Comparison of ENCODE assay signal across 9 cellular contexts in the genomic region with DNA sequence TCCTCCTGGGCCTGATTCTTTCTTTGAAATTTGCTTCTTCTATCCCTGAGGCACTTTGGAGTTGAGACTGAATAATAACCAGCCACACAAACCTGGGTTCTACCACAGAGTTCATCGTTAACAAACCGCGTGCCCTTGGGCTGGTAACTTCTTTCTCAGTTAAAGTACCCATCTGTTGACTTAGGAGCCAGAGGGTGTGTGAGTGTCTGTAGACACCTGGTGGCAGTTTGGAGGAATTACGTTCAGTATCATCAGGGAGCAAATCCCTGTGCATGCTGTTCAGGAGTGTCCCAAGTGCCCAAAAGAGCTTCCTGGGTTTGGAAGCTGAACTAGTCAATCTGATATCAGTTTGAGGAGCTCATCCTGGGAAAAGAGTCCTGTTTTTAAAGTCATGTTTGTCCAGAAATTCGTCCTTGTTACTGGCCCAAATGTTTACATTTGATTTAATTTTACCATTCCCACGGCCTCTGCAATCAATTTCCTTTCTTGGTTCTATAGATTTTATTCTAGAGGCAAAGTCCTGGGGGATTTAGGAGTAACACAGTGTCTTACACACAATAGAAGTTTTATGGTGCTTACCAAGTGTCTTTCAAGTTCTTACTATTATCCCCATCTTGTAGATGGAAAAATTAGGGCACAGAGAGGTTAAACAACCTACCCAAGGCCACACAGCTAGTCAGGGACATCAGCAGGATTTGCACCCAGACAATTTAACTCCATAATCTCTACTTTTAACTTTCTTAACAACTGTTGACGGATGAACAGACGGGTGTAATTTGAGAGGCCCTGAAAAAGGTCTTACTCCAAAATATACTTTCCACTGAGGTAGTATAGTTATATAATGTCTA. TPM values are rescaled to one million over a fixed set of nuclear protein-coding genes. Genes with fewer than 3 reads are reported as not detected.
DNase-seq lines count a peak whose midpoint lies in the region; ATAC-seq and TF ChIP-seq lines count a peak whose summit lies in the region.
"Had no signal": no experiment of that assay in that cellular context is flagged by ENCODE, and none has a peak within 500 bp of the region (broad histone marks: within the 10 kb centered on the region; RNA-seq: fewer than 3 reads in every experiment).

No MANE protein-coding gene starts in this region.

- no peaks in the 10 kb centered on the region for H3K36me3 ChIP-seq in KMS-11 (ENCODE audit: insufficient read depth)
- H3K36me3 ChIP-seq: BLaER1 treated with 17β-estradiol and CSF1 and Interleukin-3, amounts not matched to agents 10 nM and 100 nM had no signal

- H3K4me2 ChIP-seq in KMS-11: no peak overlapping the region
- H3K4me2 ChIP-seq: BLaER1 treated with 17β-estradiol and CSF1 and Interleukin-3, amounts not matched to agents 10 nM and 100 nM had no signal

- intact Hi-C loops in left cardiac atrium (cut with DNase I) (loop anchor here (1.0 to 5.0 kb wide), 4 partner anchors 43 to 252 kb away; no protein-coding TSS in a partner anchor), sciatic nerve (cut with DNase I) (loop anchor here (10.0 kb wide), 2 partner anchors 131 to 259 kb away; no protein-coding TSS in a partner anchor)

- H3K9ac ChIP-seq in KMS-11: no peak overlapping the region
- H3K9ac ChIP-seq: BLaER1 treated with 17β-estradiol and CSF1 and Interleukin-3, amounts not matched to agents 10 nM and 100 nM had no signal

- H3K79me2 ChIP-seq in KMS-11 (ENCODE audit: insufficient read depth, low read depth): no peaks in the 10 kb centered on the region

- H3K4me1 ChIP-seq in KMS-11 (ENCODE audit: low read depth, poor library complexity, severe bottlenecking): peaks cover 8% of the 10 kb centered on the region

- no peak overlapping the region for H3K4me3 ChIP-seq in KMS-11 (IDR thresholded peaks at IDR 0.05; ENCODE audit: insufficient read depth, low read depth, low read length)
- H3K4me3 ChIP-seq: BLaER1 treated with 17β-estradiol and CSF1 and Interleukin-3, amounts not matched to agents 10 nM and 100 nM had no signal

- peaks cover 8% of the 10 kb centered on the region for H3K4me1 Mint-ChIP-seq in activated naive CD8-positive, alpha-beta T cell treated with anti-CD3 and anti-CD28 coated beads for 36 hours

- H3K9me3 Mint-ChIP-seq in activated naive CD8-positive, alpha-beta T cell treated with anti-CD3 and anti-CD28 coated beads for 36 hours: no peaks in the 10 kb centered on the region

- no peak overlapping the region for H3K27ac Mint-ChIP-seq in activated naive CD8-positive, alpha-beta T cell treated with anti-CD3 and anti-CD28 coated beads for 36 hours

- H3K4me3 Mint-ChIP-seq in activated naive CD8-positive, alpha-beta T cell treated with anti-CD3 and anti-CD28 coated beads for 36 hours: no peak overlapping the region

- H4K20me1 ChIP-seq in KMS-11 (ENCODE audit: insufficient read depth): no peaks in the 10 kb centered on the region
- H4K20me1 ChIP-seq: BLaER1 treated with 17β-estradiol and CSF1 and Interleukin-3, amounts not matched to agents 10 nM and 100 nM had no signal

- DNase-seq in NCI-H2196 treated with DMSO at 0.1 percent for 48 hours (lab: John Stamatoyannopoulos, UW; ENCODE audit: unreplicated experiment) (peak; percentile 42), NCI-H2196 (lab: John Stamatoyannopoulos, UW; ENCODE audit: unreplicated experiment) (no peak), RPMI7951 (ENCODE audit: low read depth) (peak; percentile 80), left cardiac atrium (no peak), sciatic nerve (ENCODE audit: low spot score) (no peak)
- DNase-seq in activated naive CD8-positive, alpha-beta T cell treated with anti-CD3 and anti-CD28 coated beads for 36 hours: peak; percentile 14

- ATAC-seq in left cardiac atrium: peak; percentile 51 to 61
- ATAC-seq in sciatic nerve: peak; percentile 46
- no peak for ATAC-seq in GM21423 (IDR thresholded peaks at IDR 0.05; ENCODE audit: unreplicated experiment)

- TF ChIP-seq CTCF in KMS-11 (conservative IDR thresholded peaks at IDR 0.05; ENCODE audit: low read depth, low read length): peak; percentile 100

- peak overlapping the region; percentile 7; the same call in 1 of the 2 replicates for H2AFZ ChIP-seq in KMS-11 (ENCODE audit: low read depth)

- H3K27ac ChIP-seq in KMS-11: no peak overlapping the region
- H3K27ac ChIP-seq: BLaER1 treated with 17β-estradiol and CSF1 and Interleukin-3, amounts not matched to agents 10 nM and 100 nM had no signal

- no peaks in the 10 kb centered on the region for H3K27me3 ChIP-seq in KMS-11 (ENCODE audit: insufficient read depth, low read depth)

- H3K27me3 Mint-ChIP-seq in activated naive CD8-positive, alpha-beta T cell treated with anti-CD3 and anti-CD28 coated beads for 36 hours: peaks cover 6% of the 10 kb centered on the region

- H3K36me3 Mint-ChIP-seq in activated naive CD8-positive, alpha-beta T cell treated with anti-CD3 and anti-CD28 coated beads for 36 hours: no peaks in the 10 kb centered on the region

RNA-seq across cellular contexts. Expression of gene RPTN, which starts 26.7 kb away (rescaled TPM):
- total RNA-seq in RPMI7951 (2014; rRNA removed; shearing (Covaris generic)): not detected in 2 replicates
- total RNA-seq in activated naive CD8-positive, alpha-beta T cell treated with anti-CD3 and anti-CD28 coated beads for 36 hours: not detected
- not detected for total RNA-seq in left cardiac atrium
- not detected for total RNA-seq in sciatic nerve

RNA-seq across cellular contexts. Expression of gene HRNR, which starts 38.2 kb away (rescaled TPM):
- total RNA-seq in RPMI7951 (2014; rRNA removed; shearing (Covaris generic)): under 0.01 TPM in 1 of 2 replicates, not detected in the other
- total RNA-seq in activated naive CD8-positive, alpha-beta T cell treated with anti-CD3 and anti-CD28 coated beads for 36 hours: not detected
- total RNA-seq in left cardiac atrium: not detected
- total RNA-seq in sciatic nerve: not detected

Comparison
In these comparisons a context has a peak if more than half of its experiments do, and no peak if none do; other contexts are left out.
1. DNase-seq: peak in NCI-H2196 treated with DMSO at 0.1 percent for 48 hours (single experiment), RPMI7951 (single experiment) and activated naive CD8-positive, alpha-beta T cell treated with anti-CD3 and anti-CD28 coated beads for 36 hours (single experiment); none in NCI-H2196 (single experiment), left cardiac atrium (single experiment) and sciatic nerve (single experiment).